Comparison of ENCODE assay signal across 17 cellular contexts in the genomic region with DNA sequence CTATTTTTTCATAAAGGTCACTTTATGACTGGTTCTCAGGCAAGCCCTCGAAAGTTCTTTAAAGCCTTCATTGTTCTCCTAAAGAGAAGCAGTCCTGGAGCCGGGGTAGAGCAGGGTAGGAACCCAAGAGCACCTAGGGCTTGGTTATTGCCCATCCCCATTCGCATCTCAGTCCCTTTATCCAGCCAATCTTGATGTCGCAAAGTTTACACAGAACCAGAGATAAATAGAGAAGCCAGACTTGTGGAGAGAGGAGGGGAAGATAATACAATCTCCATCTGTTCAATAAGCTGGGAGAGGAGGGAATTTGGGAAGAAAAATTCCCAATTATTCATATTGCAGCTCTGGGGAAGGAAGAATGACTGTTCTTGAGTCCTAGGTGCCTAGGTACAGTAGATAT. TPM values are rescaled to one million over a fixed set of nuclear protein-coding genes. Genes with fewer than 3 reads are reported as not detected.
DNase-seq lines count a peak whose midpoint lies in the region; ATAC-seq and TF ChIP-seq lines count a peak whose summit lies in the region.
"Had no signal": no experiment of that assay in that cellular context is flagged by ENCODE, and none has a peak within 500 bp of the region (broad histone marks: within the 10 kb centered on the region; RNA-seq: fewer than 3 reads in every experiment).

No MANE protein-coding gene starts in this region.

- H3K4me1 ChIP-seq in mucosa of descending colon (ENCODE audit: low read depth): peaks cover 7% of the 10 kb centered on the region
- H3K4me1 ChIP-seq: BE2C had no signal

- no peaks in the 10 kb centered on the region for H3K9me3 ChIP-seq in mucosa of descending colon
- H3K9me3 ChIP-seq: BE2C had no signal

- no peaks in the 10 kb centered on the region for H3K36me3 ChIP-seq in mucosa of descending colon (ENCODE audit: low read depth)
- H3K36me3 ChIP-seq: BE2C had no signal

- H3K27ac ChIP-seq in epithelial cell of prostate: peak overlapping the region; percentile 50
- H3K27ac ChIP-seq: HL-60 had no signal

- peak; percentile 30 for DNase-seq in DMS53 (lab: John Stamatoyannopoulos, UW)
- DNase-seq in DMS53 treated with DMSO at 0.1 percent for 48 hours (lab: John Stamatoyannopoulos, UW; ENCODE audit: unreplicated experiment): no peak
- no peak for DNase-seq in epithelial cell of prostate (ENCODE audit: low read depth, low spot score)
- DNase-seq in mucosa of descending colon: no peak
- no peak for DNase-seq in H4 (ENCODE audit: low spot score)
- DNase-seq: 8988T; BE2C; CD4-positive, alpha-beta T cell; DMS79 treated with DMSO at 0.1 percent for 48 hours; NCI-H1417; NCI-H187; NCI-H345; NCI-H524 treated with DMSO at 0.1 percent for 48 hours had no signal

- no peak for TF ChIP-seq CTCF in mucosa of descending colon (IDR thresholded peaks at IDR 0.05)

- intact Hi-C loops in mucosa of descending colon (cut with DNase I, micrococcal nuclease): no loop called here

- H3K4me3 ChIP-seq in mucosa of descending colon: peak overlapping the region; percentile 20

- ATAC-seq in mucosa of descending colon (no peak), HG03139 (IDR thresholded peaks at IDR 0.05; ENCODE audit: unreplicated experiment) (no peak), HG03354 (IDR thresholded peaks at IDR 0.05; ENCODE audit: poor library complexity, severe bottlenecking, unreplicated experiment) (no peak), HG02852 (IDR thresholded peaks at IDR 0.05; ENCODE audit: unreplicated experiment) (no peak)

RNA-seq across cellular contexts. Expression of a gene that starts 6.4 kb away (rescaled TPM):
- total RNA-seq in mucosa of descending colon: 100 to 1,000 TPM; 369 to 809 (median 670) TPM
- 307 and 321 TPM in 2 replicates for total RNA-seq in H4 (2014; rRNA removed; shearing (Covaris generic))
